In the genomic region with DNA sequence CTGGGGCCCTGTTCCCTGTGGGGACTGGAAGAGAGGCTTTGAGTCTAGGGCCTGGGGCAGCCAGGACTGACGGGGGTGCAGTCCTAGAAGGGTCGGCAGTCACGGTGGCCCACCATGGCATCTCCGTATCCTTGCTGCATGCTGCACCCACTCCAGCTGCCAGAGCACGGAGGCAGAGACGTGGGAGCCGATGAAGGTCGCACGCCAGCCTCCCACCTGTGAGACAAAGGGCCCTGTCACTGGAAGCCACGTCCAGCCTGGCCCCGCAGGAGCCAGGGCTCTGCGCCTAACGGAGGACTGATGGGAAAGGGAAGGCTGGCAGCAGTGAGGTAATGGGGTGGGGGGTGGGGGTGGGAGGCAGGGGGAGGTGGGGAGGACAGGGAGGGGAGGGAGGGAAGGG, we compare ENCODE assay signal across 24 cellular contexts. TPM values are rescaled to one million over a fixed set of nuclear protein-coding genes. Genes with fewer than 3 reads are reported as not detected.
DNase-seq lines count a peak whose midpoint lies in the region; ATAC-seq, FAIRE-seq and TF ChIP-seq lines count a peak whose summit lies in the region.
"Had no signal": no experiment of that assay in that cellular context is flagged by ENCODE, and none has a peak within 500 bp of the region (broad histone marks: within the 10 kb centered on the region; RNA-seq: fewer than 3 reads in every experiment).

No MANE protein-coding gene starts in this region.

- H3K23ac ChIP-seq in H9 (ENCODE audit: insufficient read length, low read depth, low read length): no peak overlapping the region

- H2AK5ac ChIP-seq in H9 (ENCODE audit: insufficient read length, low read length): no peak overlapping the region

- H3K9me3 ChIP-seq in H9 (ENCODE audit: control insufficient read depth, low read depth, low read length) (no peaks in the 10 kb centered on the region), kidney (ENCODE audit: control insufficient read depth in 1 of 2, low read length in 2 of 2) (no peaks in the 10 kb centered on the region)
- H3K9me3 ChIP-seq: body of pancreas, SK-N-SH had no signal

- no peak overlapping the region for H3K4me2 ChIP-seq in H9 (ENCODE audit: insufficient read depth, insufficient read length, low read length)
- H3K4me2 ChIP-seq: SK-N-SH had no signal

- H2BK120ac ChIP-seq in H9 (ENCODE audit: low read depth, low read length, poor library complexity, severe bottlenecking): no peak overlapping the region

- no peak for FAIRE-seq in kidney (lab: Jason Lieb, UNC)
- FAIRE-seq: colon, GM18507 had no signal

- H3K27me3 ChIP-seq in H9 (ENCODE audit: insufficient read depth, low read length): no peaks in the 10 kb centered on the region
- H3K27me3 ChIP-seq: body of pancreas had no signal

- no peak overlapping the region for H4K91ac ChIP-seq in H9 (ENCODE audit: insufficient read length, low read depth, low read length)

- H3K14ac ChIP-seq in H9 (ENCODE audit: insufficient read depth, low read length): peak overlapping the region; percentile 16

- H3K27ac ChIP-seq in H9 (ENCODE audit: insufficient read length, low read depth, low read length): no peak overlapping the region
- H3K27ac ChIP-seq in kidney (ENCODE audit: low read depth in 2 of 2, low read length in 2 of 2): no peak overlapping the region
- H3K27ac ChIP-seq: body of pancreas, foreskin keratinocyte, skin epidermis had no signal

- H3K9ac ChIP-seq in H9 (ENCODE audit: extremely low read depth, insufficient read length, low read length) (no peak overlapping the region), kidney (ENCODE audit: low read length in 2 of 2) (no peak overlapping the region)
- H3K9ac ChIP-seq: SK-N-SH had no signal

- H2BK15ac ChIP-seq in H9 (ENCODE audit: low read depth, low read length): no peak overlapping the region

- H2AFZ ChIP-seq in H9 (ENCODE audit: low read length): no peak overlapping the region

- no peak overlapping the region for H4K5ac ChIP-seq in H9 (ENCODE audit: insufficient read length, low read depth, low read length)

- no peak overlapping the region for H2BK12ac ChIP-seq in H9 (ENCODE audit: insufficient read length, low read depth, low read length)

- no peak overlapping the region for H3K56ac ChIP-seq in H9 (ENCODE audit: insufficient read length, low read depth, low read length)

- no peaks in the 10 kb centered on the region for H3K79me1 ChIP-seq in H9 (ENCODE audit: insufficient read depth, low read depth, low read length, poor library complexity, severe bottlenecking)

- peak; percentile 61 for ATAC-seq in sciatic nerve
- ATAC-seq: body of pancreas, foreskin keratinocyte, left lobe of liver had no signal

- intact Hi-C loops in kidney (cut with DNase I) (no loop called here), sciatic nerve (cut with DNase I) (no loop called here)

- H3K23me2 ChIP-seq in H9 (ENCODE audit: insufficient read length, low read depth, low read length, poor library complexity, severe bottlenecking): no peaks in the 10 kb centered on the region

- H3K36me3 ChIP-seq in kidney (ENCODE audit: control insufficient read depth in 1 of 2, insufficient read depth in 2 of 2, low read length in 2 of 2): no peaks in the 10 kb centered on the region

- H3K27ac Mint-ChIP-seq in H9 (peak overlapping the region in 1 of 3 experiments; percentile 4; a peak in 2 of 7 replicates), brain (peak overlapping the region in 4 of 5 experiments; percentile 93 to 99 (median 98))
- no peak overlapping the region for H3K27ac Mint-ChIP-seq in T-helper 2 cell treated with Interferon-gamma antibody and Interleukin-4, amounts not matched to agents 5 μg/mL and 100 μg/mL, for 36 hours
- no peak overlapping the region for H3K27ac Mint-ChIP-seq in activated CD4-positive, alpha-beta T cell treated with anti-CD3 and anti-CD28 coated beads, Interleukin-2, amount 10 ng/mL, durations not matched to agents 7 days and 5 days
- H3K27ac Mint-ChIP-seq: activated CD4-positive, alpha-beta T cell treated with anti-CD3 and anti-CD28 coated beads, Interleukin-2, amount 10 ng/mL, durations not matched to agents 24 days and 14 days; activated T-cell treated with anti-CD3 and anti-CD28 coated beads, Interleukin-2, amount 50 U/mL, for 24 hours; type B pancreatic cell had no signal

- H3K4ac ChIP-seq in H9 (ENCODE audit: low read depth, low read length): no peak overlapping the region

- H3K4me1 ChIP-seq in H9 (ENCODE audit: insufficient read depth, low read length) (no peaks in the 10 kb centered on the region; the same call in 1 of the 2 replicates), kidney (ENCODE audit: control insufficient read depth in 1 of 2, insufficient read depth in 1 of 2, low read depth in 1 of 2, low read length in 2 of 2) (no peaks in the 10 kb centered on the region)
- H3K4me1 ChIP-seq: body of pancreas, foreskin keratinocyte had no signal

- DNase-seq in H9: no peak
- peak; percentile 60 for DNase-seq in kidney
- no peak for DNase-seq in sciatic nerve (ENCODE audit: low spot score)
- DNase-seq in T-helper 2 cell treated with Interferon-gamma antibody and Interleukin-4, amounts not matched to agents 5 μg/mL and 100 μg/mL, for 36 hours (ENCODE audit: low spot score): no peak
- DNase-seq in activated CD4-positive, alpha-beta T cell treated with anti-CD3 and anti-CD28 coated beads, Interleukin-2, amount 10 ng/mL, durations not matched to agents 7 days and 5 days: no peak
- DNase-seq in ureter (ENCODE audit: low spot score): no peak
- DNase-seq: activated CD4-positive, alpha-beta T cell treated with anti-CD3 and anti-CD28 coated beads, Interleukin-2, amount 10 ng/mL, durations not matched to agents 24 days and 14 days; activated gamma-delta T cell treated with Interleukin-2 at 50 U/mL for 16 hours; activated T-cell treated with anti-CD3 and anti-CD28 coated beads, Interleukin-2, amount 50 U/mL, for 24 hours; body of pancreas; effector memory CD4-positive, alpha-beta T cell; foreskin keratinocyte; NCI-H1417 treated with DMSO at 0.1 percent for 48 hours; NCI-H2081; SK-N-SH; T-helper 2 cell had no signal

- H3K36me3 Mint-ChIP-seq in H9 (ENCODE audit: insufficient read depth in 1 of 3, low read depth in 3 of 3) (peaks cover 0 to 4% (median 3%) of the 10 kb centered on the region in 3 experiments; a peak in 2 of 7 replicates), brain (peaks cover 4% of the 10 kb centered on the region)
- H3K36me3 Mint-ChIP-seq in T-helper 2 cell treated with Interferon-gamma antibody and Interleukin-4, amounts not matched to agents 5 μg/mL and 100 μg/mL, for 36 hours (ENCODE audit: low read depth): no peaks in the 10 kb centered on the region
- H3K36me3 Mint-ChIP-seq in activated CD4-positive, alpha-beta T cell treated with anti-CD3 and anti-CD28 coated beads, Interleukin-2, amount 10 ng/mL, durations not matched to agents 7 days and 5 days (ENCODE audit: low read depth): no peaks in the 10 kb centered on the region
- H3K36me3 Mint-ChIP-seq: type B pancreatic cell had no signal

- CTCF ChIA-PET in activated CD4-positive, alpha-beta T cell treated with anti-CD3 and anti-CD28 coated beads, Interleukin-2, amount 10 ng/mL, durations not matched to agents 7 days and 5 days (lab: Charles Lee): interaction anchor here (1.0 to 1.2 kb wide), 3 partner anchors 9 to 53 kb away, joined by 3 to 4 read pairs (median 3); no protein-coding TSS in a partner anchor

- POLR2A ChIA-PET in activated CD4-positive, alpha-beta T cell treated with anti-CD3 and anti-CD28 coated beads, Interleukin-2, amount 10 ng/mL, durations not matched to agents 7 days and 5 days (lab: Charles Lee): no interaction called here

- no peak overlapping the region for H3T11ph ChIP-seq in H9 (ENCODE audit: low read length)

- H3K79me2 ChIP-seq in H9 (ENCODE audit: insufficient read depth, low read length): no peaks in the 10 kb centered on the region

- no peak for TF ChIP-seq CTCF in H9 (conservative IDR thresholded peaks at IDR 0.05)
- TF ChIP-seq CTCF in brain (conservative IDR thresholded peaks at IDR 0.05): no peak
- no peak for TF ChIP-seq CTCF in kidney (IDR thresholded peaks at IDR 0.05; ENCODE audit: borderline replicate concordance, extremely low read depth, insufficient read depth)

- no peaks in the 10 kb centered on the region for H3K9me3 Mint-ChIP-seq in H9
- peaks cover 0 to 4% (median 2%) of the 10 kb centered on the region in 5 experiments for H3K9me3 Mint-ChIP-seq in brain
- no peaks in the 10 kb centered on the region for H3K9me3 Mint-ChIP-seq in T-helper 2 cell treated with Interferon-gamma antibody and Interleukin-4, amounts not matched to agents 5 μg/mL and 100 μg/mL, for 36 hours
- no peaks in the 10 kb centered on the region for H3K9me3 Mint-ChIP-seq in activated CD4-positive, alpha-beta T cell treated with anti-CD3 and anti-CD28 coated beads, Interleukin-2, amount 10 ng/mL, durations not matched to agents 7 days and 5 days
- H3K9me3 Mint-ChIP-seq: activated CD4-positive, alpha-beta T cell treated with anti-CD3 and anti-CD28 coated beads, Interleukin-2, amount 10 ng/mL, durations not matched to agents 24 days and 14 days; activated T-cell treated with anti-CD3 and anti-CD28 coated beads, Interleukin-2, amount 50 U/mL, for 24 hours; type B pancreatic cell had no signal

- H3K27me3 Mint-ChIP-seq in H9 (ENCODE audit: low read depth) (peaks cover 5% of the 10 kb centered on the region), brain (no peaks in the 10 kb centered on the region)
- peaks cover 27% of the 10 kb centered on the region for H3K27me3 Mint-ChIP-seq in T-helper 2 cell treated with Interferon-gamma antibody and Interleukin-4, amounts not matched to agents 5 μg/mL and 100 μg/mL, for 36 hours (ENCODE audit: low read depth)
- peaks cover 4% of the 10 kb centered on the region for H3K27me3 Mint-ChIP-seq in activated CD4-positive, alpha-beta T cell treated with anti-CD3 and anti-CD28 coated beads, Interleukin-2, amount 10 ng/mL, durations not matched to agents 7 days and 5 days

- no peak overlapping the region for H3K4me3 ChIP-seq in kidney (ENCODE audit: low read length in 2 of 2)
- H3K4me3 ChIP-seq: body of pancreas, skin epidermis had no signal

- H3K4me1 Mint-ChIP-seq in H9: peaks cover 24 to 26% of the 10 kb centered on the region in 2 experiments
- peaks cover 44% of the 10 kb centered on the region for H3K4me1 Mint-ChIP-seq in brain
- peaks cover 7% of the 10 kb centered on the region for H3K4me1 Mint-ChIP-seq in T-helper 2 cell treated with Interferon-gamma antibody and Interleukin-4, amounts not matched to agents 5 μg/mL and 100 μg/mL, for 36 hours (ENCODE audit: low read depth)
- peaks cover 18% of the 10 kb centered on the region for H3K4me1 Mint-ChIP-seq in activated CD4-positive, alpha-beta T cell treated with anti-CD3 and anti-CD28 coated beads, Interleukin-2, amount 10 ng/mL, durations not matched to agents 7 days and 5 days

- no peak overlapping the region for H2BK20ac ChIP-seq in H9 (ENCODE audit: low read depth, low read length, poor library complexity, severe bottlenecking)

- no peak overlapping the region for H4K8ac ChIP-seq in H9 (replicated peaks; ENCODE audit: insufficient read length, low read depth, low read length)

- H4K20me1 ChIP-seq in H9 (ENCODE audit: control insufficient read depth, insufficient read depth, insufficient read length): no peaks in the 10 kb centered on the region

- H2BK5ac ChIP-seq in H9 (ENCODE audit: insufficient read length, low read length): no peak overlapping the region

- H3K4me3 Mint-ChIP-seq in H9: no peak overlapping the region
- peak overlapping the region in 1 of 5 experiments; percentile 68 for H3K4me3 Mint-ChIP-seq in brain
- H3K4me3 Mint-ChIP-seq in T-helper 2 cell treated with Interferon-gamma antibody and Interleukin-4, amounts not matched to agents 5 μg/mL and 100 μg/mL, for 36 hours: no peak overlapping the region
- H3K4me3 Mint-ChIP-seq in activated CD4-positive, alpha-beta T cell treated with anti-CD3 and anti-CD28 coated beads, Interleukin-2, amount 10 ng/mL, durations not matched to agents 7 days and 5 days: no peak overlapping the region
- H3K4me3 Mint-ChIP-seq: activated CD4-positive, alpha-beta T cell treated with anti-CD3 and anti-CD28 coated beads, Interleukin-2, amount 10 ng/mL, durations not matched to agents 24 days and 14 days; activated T-cell treated with anti-CD3 and anti-CD28 coated beads, Interleukin-2, amount 50 U/mL, for 24 hours had no signal

- H3K18ac ChIP-seq in H9 (ENCODE audit: insufficient read length, low read depth, low read length): peak overlapping the region; percentile 56

- WGBS in H9 (ENCODE audit: extremely low coverage, insufficient read length, low lambda C conversion rate): no CpG with 5 or more reads among the region's 13 CpGs

RNA-seq across cellular contexts. Expression of a gene that starts 21.9 kb away (rescaled TPM):
- total RNA-seq in H9 (2021) (297 and 302 TPM in 2 replicates), kidney (1,131 TPM), sciatic nerve (136 TPM), ureter (227 TPM)
- polyA plus RNA-seq in brain (ENCODE audit: insufficient read depth, low read depth, low replicate concordance) (519 TPM), kidney (ENCODE audit: insufficient read depth, low read depth, low replicate concordance) (308 TPM)
- 10 to 100 TPM; 29.4 to 30.4 TPM for total RNA-seq in activated CD4-positive, alpha-beta T cell treated with anti-CD3 and anti-CD28 coated beads, Interleukin-2, amount 10 ng/mL, durations not matched to agents 7 days and 5 days
- total RNA-seq: OCI-LY7 had no signal

RNA-seq across cellular contexts. Expression of a gene that starts 38.4 kb away (rescaled TPM):
- total RNA-seq in H9 (2021) (0.11 TPM in 1 of 2 replicates, not detected in the other), kidney (0.69 TPM), sciatic nerve (0.18 TPM), ureter (0.39 TPM)
- polyA plus RNA-seq in brain (ENCODE audit: insufficient read depth, low read depth, low replicate concordance) (0.08 TPM), kidney (ENCODE audit: insufficient read depth, low read depth, low replicate concordance) (not detected)
- total RNA-seq in activated CD4-positive, alpha-beta T cell treated with anti-CD3 and anti-CD28 coated beads, Interleukin-2, amount 10 ng/mL, durations not matched to agents 7 days and 5 days: 1 to 10 TPM; 9.2 to 9.4 TPM
- total RNA-seq: body of pancreas, foreskin keratinocyte, left lobe of liver, osteoblast had no signal
- polyA plus RNA-seq: foreskin keratinocyte, SK-N-SH had no signal

Comparison
In these comparisons a context has a peak if more than half of its experiments do, and no peak if none do; other contexts are left out.
1. H3K27ac Mint-ChIP-seq: peak in brain (4 of 5); none in T-helper 2 cell treated with Interferon-gamma antibody and Interleukin-4, amounts not matched to agents 5 μg/mL and 100 μg/mL, for 36 hours (single experiment) and activated CD4-positive, alpha-beta T cell treated with anti-CD3 and anti-CD28 coated beads, Interleukin-2, amount 10 ng/mL, durations not matched to agents 7 days and 5 days (single experiment).